In the genomic region with DNA sequence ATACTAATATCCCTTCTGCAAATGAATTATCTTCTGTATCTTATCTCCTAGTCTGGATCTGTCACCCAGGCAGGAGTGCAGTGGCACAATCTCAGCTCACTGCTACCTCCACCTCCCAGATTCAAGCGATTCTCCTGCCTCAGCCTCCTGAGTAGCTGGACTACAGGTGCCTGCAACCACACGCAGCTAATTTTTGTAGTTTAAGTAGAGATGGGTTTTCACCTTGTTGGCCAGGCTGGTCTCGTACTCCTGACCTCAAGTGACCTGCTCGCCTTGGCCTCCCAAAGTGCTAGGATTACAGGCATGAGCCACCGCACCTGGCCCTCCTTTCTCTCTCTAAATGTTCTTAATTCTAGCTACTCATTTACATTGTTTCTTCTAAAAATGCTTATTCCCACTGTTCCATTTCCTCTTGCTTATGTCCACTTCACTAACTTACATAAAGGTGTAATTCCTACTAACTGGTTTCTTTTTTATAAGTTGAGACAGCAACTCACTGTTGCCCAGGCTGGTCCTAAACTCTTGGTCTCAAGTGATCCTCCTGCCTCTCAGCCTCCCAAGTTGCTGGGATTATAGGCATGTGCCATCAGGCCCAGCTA, we compare ENCODE assay signal across 9 cellular contexts. TPM values are rescaled to one million over a fixed set of nuclear protein-coding genes. Genes with fewer than 3 reads are reported as not detected.
"Had no signal": no experiment of that assay in that cellular context is flagged by ENCODE, and none has a peak within 500 bp of the region (broad histone marks: within the 10 kb centered on the region; RNA-seq: fewer than 3 reads in every experiment).

No MANE protein-coding gene starts in this region.

RNA-seq across cellular contexts. Expression of gene SLC2A14, which starts 53.5 kb away (rescaled TPM):
- total RNA-seq: ascending aorta; endothelial cell of umbilical vein; esophagus squamous epithelium; left ventricle myocardium superior; occipital lobe; renal cortical epithelial cell; T-helper 1 cell treated with Interleukin-12 subunit alpha and Interleukin-12 subunit beta and Interleukin-4 antibody, amounts not matched to agents 30 ng/mL and 1 ng/mL, for 36 hours; thoracic aorta had no signal
- polyA plus RNA-seq: endothelial cell of umbilical vein, spleen had no signal
